In the genomic region with DNA sequence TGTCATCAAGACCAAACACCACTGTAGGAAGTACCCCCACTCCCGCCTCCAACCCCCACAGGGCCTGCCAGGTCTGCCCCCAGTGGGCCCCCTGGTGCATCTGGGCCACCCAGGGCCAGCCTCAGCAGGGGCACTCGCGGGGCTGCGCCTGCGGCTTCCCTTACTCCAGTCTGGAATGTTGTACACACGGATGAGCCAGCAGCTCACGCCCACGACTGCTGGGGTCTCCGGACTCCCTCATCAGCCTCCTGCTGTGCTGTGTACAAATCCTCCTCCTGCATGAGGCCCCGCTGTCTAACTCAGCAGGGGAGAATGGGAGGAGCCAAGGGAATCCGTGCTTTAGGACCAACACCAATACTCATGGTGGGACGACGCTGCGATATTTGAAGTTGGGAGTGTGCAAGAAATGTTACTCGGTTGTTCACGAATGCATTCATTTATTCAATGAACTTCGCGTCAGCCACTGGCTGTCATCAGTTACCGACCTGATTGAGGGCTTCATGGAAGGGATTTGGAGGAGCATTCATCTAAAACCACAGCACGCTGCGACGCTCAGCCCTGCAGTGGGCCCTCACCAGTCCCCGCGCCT, we compare ENCODE assay signal across 8 cellular contexts. TPM values are rescaled to one million over a fixed set of nuclear protein-coding genes. Genes with fewer than 3 reads are reported as not detected.
DNase-seq lines count a peak whose midpoint lies in the region; ATAC-seq and TF ChIP-seq lines count a peak whose summit lies in the region.

No MANE protein-coding gene starts in this region.

- DNase-seq in NCI-H526 (lab: John Stamatoyannopoulos, UW), result peak; percentile 54 to 76
- DNase-seq in NCI-H526 treated with DMSO at 0.1 percent for 48 hours (lab: John Stamatoyannopoulos, UW), result no peak
- peak; percentile 55 for DNase-seq in GM23338 (ENCODE audit: low spot score)
- peak; percentile 82 for DNase-seq in MG63
- DNase-seq in WERI-Rb-1, result peak; percentile 64
- DNase-seq in fibroblast of villous mesenchyme (ENCODE audit: low read depth), result peak; percentile 30
- DNase-seq in osteoblast (ENCODE audit: insufficient read length, low spot score, missing footprints), result peak; percentile 98
- DNase-seq in ureter (ENCODE audit: low spot score), result no peak

- peaks cover 2% of the 10 kb centered on the region; the same call in 1 of the 2 replicates for H4K20me1 ChIP-seq in GM23338 (replicated peaks; ENCODE audit: insufficient read depth)
- H4K20me1 ChIP-seq in osteoblast (ENCODE audit: insufficient read depth, low read length), result no peaks in the 10 kb centered on the region

- H3K4me3 Mint-ChIP-seq in GM23338, result peak overlapping the region; percentile 92

- H3K4me1 ChIP-seq in GM23338 (ENCODE audit: insufficient read depth), result peaks cover 15% of the 10 kb centered on the region
- H3K4me1 ChIP-seq in osteoblast (ENCODE audit: insufficient read depth, low read length), result peaks cover 66% of the 10 kb centered on the region

- no peak for TF ChIP-seq CTCF in GM23338 (conservative IDR thresholded peaks at IDR 0.05; ENCODE audit: low read depth in 2 of 2)
- TF ChIP-seq CTCF in WERI-Rb-1 (IDR thresholded peaks at IDR 0.05; ENCODE audit: low read depth, low read length), result no peak
- no peak for TF ChIP-seq CTCF in fibroblast of villous mesenchyme (IDR thresholded peaks at IDR 0.05; ENCODE audit: insufficient read depth, low read depth, low read length)
- TF ChIP-seq CTCF in osteoblast (IDR thresholded peaks at IDR 0.05; ENCODE audit: extremely low read depth, low read depth, low read length), result no peak

- H3K27ac ChIP-seq in GM23338 (ENCODE audit: low read depth), result peak overlapping the region; percentile 95
- H3K27ac ChIP-seq in WERI-Rb-1, result peak overlapping the region; percentile 91
- H3K27ac ChIP-seq in osteoblast (ENCODE audit: low read depth, low read length), result peak overlapping the region; percentile 100

- peaks cover 14% of the 10 kb centered on the region for H3K9me3 Mint-ChIP-seq in GM23338

- H3K27ac Mint-ChIP-seq in GM23338, result peak overlapping the region; percentile 90

- peak; percentile 12 for ATAC-seq in GM23338

- no peaks in the 10 kb centered on the region for H3K9me2 ChIP-seq in GM23338 (ENCODE audit: insufficient read depth)

- H3K27me3 ChIP-seq in GM23338 (ENCODE audit: insufficient read depth) (no peaks in the 10 kb centered on the region), MG63 (no peaks in the 10 kb centered on the region), WERI-Rb-1 (ENCODE audit: insufficient read depth, low read depth, severe bottlenecking) (no peaks in the 10 kb centered on the region), osteoblast (ENCODE audit: insufficient read depth, low read length) (no peaks in the 10 kb centered on the region)

- H3K36me3 ChIP-seq in GM23338 (ENCODE audit: insufficient read depth) (0 out of 2 replicates have a peak, but pooled peaks cover 7% of the 10 kb centered on the region), MG63 (peaks cover 28% of the 10 kb centered on the region), WERI-Rb-1 (peaks cover 14% of the 10 kb centered on the region), osteoblast (ENCODE audit: insufficient read depth, low read length) (peaks cover 26% of the 10 kb centered on the region)

- H3K27me3 Mint-ChIP-seq in GM23338 (ENCODE audit: insufficient read depth, low read depth, poor library complexity), result no peaks in the 10 kb centered on the region

- peaks cover 13% of the 10 kb centered on the region for H3K9me3 ChIP-seq in MG63
- H3K9me3 ChIP-seq in WERI-Rb-1 (ENCODE audit: severe bottlenecking), result no peaks in the 10 kb centered on the region
- H3K9me3 ChIP-seq in osteoblast (ENCODE audit: low read depth, low read length), result peaks cover 5% of the 10 kb centered on the region

- peaks cover 18% of the 10 kb centered on the region for H3K4me1 Mint-ChIP-seq in GM23338

- peaks cover 20% of the 10 kb centered on the region for H3K36me3 Mint-ChIP-seq in GM23338 (ENCODE audit: low read depth)

- peak overlapping the region; percentile 82 for H2AFZ ChIP-seq in GM23338
- peak overlapping the region; percentile 67 for H2AFZ ChIP-seq in osteoblast (ENCODE audit: low read length)

- no peaks in the 10 kb centered on the region for H3F3A ChIP-seq in GM23338 (replicated peaks; ENCODE audit: low read depth)

- peaks cover 40% of the 10 kb centered on the region for H3K79me2 ChIP-seq in GM23338 (replicated peaks; ENCODE audit: insufficient read depth)
- H3K79me2 ChIP-seq in osteoblast (ENCODE audit: insufficient read depth, low read length), result peaks cover 44% of the 10 kb centered on the region

- peak overlapping the region; percentile 93 for H3K4me3 ChIP-seq in GM23338
- peak overlapping the region; percentile 89 for H3K4me3 ChIP-seq in MG63
- H3K4me3 ChIP-seq in WERI-Rb-1 (ENCODE audit: low read depth, low read length), result peak overlapping the region; percentile 93
- H3K4me3 ChIP-seq in fibroblast of villous mesenchyme (ENCODE audit: low read depth, low read length), result peak overlapping the region; percentile 80
- peak overlapping the region; percentile 98 for H3K4me3 ChIP-seq in osteoblast (ENCODE audit: insufficient read depth, low read length)

- H3K4me2 ChIP-seq in GM23338, result peak overlapping the region; percentile 95
- H3K4me2 ChIP-seq in osteoblast (ENCODE audit: insufficient read depth, low read length), result peak overlapping the region; percentile 100

TF ChIP-seq in GM23338, 12 proteins besides CTCF, POLR2A, EP300 and RAD21 (continues in another document):
- TF ChIP-seq POLR2AphosphoS5 (IDR thresholded peaks at IDR 0.05; ENCODE audit: low read depth) (no peak), CREB1 (CRISPR knock-in tag; IDR thresholded peaks at IDR 0.05; ENCODE audit: low read depth) (no peak), ZNF114 (CRISPR knock-in tag; IDR thresholded peaks at IDR 0.05) (no peak), NANOG (IDR thresholded peaks at IDR 0.05; ENCODE audit: borderline replicate concordance) (no peak), EZH2 (IDR thresholded peaks at IDR 0.05; ENCODE audit: low read depth, unreplicated experiment) (no peak), EZH2phosphoT487 (IDR thresholded peaks at IDR 0.05; ENCODE audit: unreplicated experiment) (no peak)
- TF ChIP-seq, protein P1, sequence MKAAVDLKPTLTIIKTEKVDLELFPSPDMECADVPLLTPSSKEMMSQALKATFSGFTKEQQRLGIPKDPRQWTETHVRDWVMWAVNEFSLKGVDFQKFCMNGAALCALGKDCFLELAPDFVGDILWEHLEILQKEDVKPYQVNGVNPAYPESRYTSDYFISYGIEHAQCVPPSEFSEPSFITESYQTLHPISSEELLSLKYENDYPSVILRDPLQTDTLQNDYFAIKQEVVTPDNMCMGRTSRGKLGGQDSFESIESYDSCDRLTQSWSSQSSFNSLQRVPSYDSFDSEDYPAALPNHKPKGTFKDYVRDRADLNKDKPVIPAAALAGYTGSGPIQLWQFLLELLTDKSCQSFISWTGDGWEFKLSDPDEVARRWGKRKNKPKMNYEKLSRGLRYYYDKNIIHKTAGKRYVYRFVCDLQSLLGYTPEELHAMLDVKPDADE (IDR thresholded peaks at IDR 0.05), result no peak
- TF ChIP-seq, protein P2, sequence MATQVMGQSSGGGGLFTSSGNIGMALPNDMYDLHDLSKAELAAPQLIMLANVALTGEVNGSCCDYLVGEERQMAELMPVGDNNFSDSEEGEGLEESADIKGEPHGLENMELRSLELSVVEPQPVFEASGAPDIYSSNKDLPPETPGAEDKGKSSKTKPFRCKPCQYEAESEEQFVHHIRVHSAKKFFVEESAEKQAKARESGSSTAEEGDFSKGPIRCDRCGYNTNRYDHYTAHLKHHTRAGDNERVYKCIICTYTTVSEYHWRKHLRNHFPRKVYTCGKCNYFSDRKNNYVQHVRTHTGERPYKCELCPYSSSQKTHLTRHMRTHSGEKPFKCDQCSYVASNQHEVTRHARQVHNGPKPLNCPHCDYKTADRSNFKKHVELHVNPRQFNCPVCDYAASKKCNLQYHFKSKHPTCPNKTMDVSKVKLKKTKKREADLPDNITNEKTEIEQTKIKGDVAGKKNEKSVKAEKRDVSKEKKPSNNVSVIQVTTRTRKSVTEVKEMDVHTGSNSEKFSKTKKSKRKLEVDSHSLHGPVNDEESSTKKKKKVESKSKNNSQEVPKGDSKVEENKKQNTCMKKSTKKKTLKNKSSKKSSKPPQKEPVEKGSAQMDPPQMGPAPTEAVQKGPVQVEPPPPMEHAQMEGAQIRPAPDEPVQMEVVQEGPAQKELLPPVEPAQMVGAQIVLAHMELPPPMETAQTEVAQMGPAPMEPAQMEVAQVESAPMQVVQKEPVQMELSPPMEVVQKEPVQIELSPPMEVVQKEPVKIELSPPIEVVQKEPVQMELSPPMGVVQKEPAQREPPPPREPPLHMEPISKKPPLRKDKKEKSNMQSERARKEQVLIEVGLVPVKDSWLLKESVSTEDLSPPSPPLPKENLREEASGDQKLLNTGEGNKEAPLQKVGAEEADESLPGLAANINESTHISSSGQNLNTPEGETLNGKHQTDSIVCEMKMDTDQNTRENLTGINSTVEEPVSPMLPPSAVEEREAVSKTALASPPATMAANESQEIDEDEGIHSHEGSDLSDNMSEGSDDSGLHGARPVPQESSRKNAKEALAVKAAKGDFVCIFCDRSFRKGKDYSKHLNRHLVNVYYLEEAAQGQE (IDR thresholded peaks at IDR 0.05; ENCODE audit: unreplicated experiment), result no peak

RNA-seq across cellular contexts. Expression of gene ASB1, which starts 0.7 kb away (rescaled TPM):
- 18.9 and 23.9 TPM in 2 replicates for total RNA-seq in GM23338 (2014; rRNA removed; shearing (Covaris generic))
- polyA plus RNA-seq in GM23338 (2016; fragmentation: Nextera tagmentation; extraction: Ambion mirVana), result 21.5 and 23.8 TPM in 2 replicates
- 16.0 and 36.1 TPM in 2 replicates for total RNA-seq in MG63 (2014; rRNA removed; shearing (Covaris generic); ENCODE audit: low replicate concordance)
- total RNA-seq in fibroblast of villous mesenchyme, result 21.2 and 23.2 TPM in 2 replicates
- total RNA-seq in osteoblast, result 26.5 and 27.9 TPM in 2 replicates
- total RNA-seq in ureter, result 26.2 TPM

Comparison
In these comparisons a context has a peak if more than half of its experiments do, and no peak if none do; other contexts are left out.
1. DNase-seq: peak in NCI-H526 (2 of 2), GM23338 (single experiment), MG63 (single experiment), WERI-Rb-1 (single experiment), fibroblast of villous mesenchyme (single experiment) and osteoblast (single experiment); none in NCI-H526 treated with DMSO at 0.1 percent for 48 hours (single experiment) and ureter (single experiment).
2. Peak in every context shown above with its lines, with median percentiles within 50 percentile points of each other: H3K27ac ChIP-seq and H3K4me3 ChIP-seq.